In the genomic region with DNA sequence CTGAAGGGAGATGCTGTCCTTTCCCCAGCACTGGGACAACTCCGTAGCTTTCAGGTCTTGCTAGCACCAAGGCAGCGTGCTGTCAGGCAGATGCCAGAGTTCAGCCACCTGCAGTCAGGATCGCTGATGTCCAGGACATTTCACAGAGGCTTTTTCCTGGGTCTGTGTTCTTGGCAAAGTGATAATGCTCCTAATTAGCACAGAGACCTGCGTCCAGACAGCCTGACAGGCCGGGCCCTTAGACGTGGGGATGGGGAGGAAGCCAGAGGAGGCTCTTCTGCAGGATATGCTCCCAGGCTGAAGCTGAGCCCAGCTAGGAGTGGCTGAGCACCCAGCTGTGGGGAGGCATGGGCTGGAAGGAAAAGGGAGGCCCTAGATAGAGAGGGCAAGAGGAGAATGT, we compare ENCODE assay signal across 19 cellular contexts.
DNase-seq lines count a peak whose midpoint lies in the region; ATAC-seq and TF ChIP-seq lines count a peak whose summit lies in the region.
"Had no signal": no experiment of that assay in that cellular context is flagged by ENCODE, and none has a peak within 500 bp of the region (broad histone marks: within the 10 kb centered on the region; RNA-seq: fewer than 3 reads in every experiment).

No MANE protein-coding gene starts in this region.

- peak; percentile 62 for ATAC-seq in Right ventricle myocardium superior (ENCODE audit: poor library complexity)
- ATAC-seq in GM21737 (IDR thresholded peaks at IDR 0.05; ENCODE audit: unreplicated experiment), result no peak
- no peak for ATAC-seq in HG03342 (IDR thresholded peaks at IDR 0.05; ENCODE audit: unreplicated experiment)
- ATAC-seq in left lobe of liver, result no peak
- ATAC-seq: A549, HCT116, Panc1 had no signal

- DNase-seq in Right ventricle myocardium superior (peak; percentile 49), right atrium auricular region (ENCODE audit: low spot score) (no peak), esophagus muscularis mucosa (ENCODE audit: extremely low spot score) (peak; percentile 62), islet precursor cell (peak; percentile 66), left lobe of liver (ENCODE audit: low spot score) (no peak)
- DNase-seq: DMS53, GF-D8, Karpas-422, MV-4-11, NCI-H1694, NCI-H2081, NCI-H2171 treated with DMSO at 0.1 percent for 48 hours, NCI-H524 treated with DMSO at 0.1 percent for 48 hours had no signal

- H3K36me3 ChIP-seq in right atrium auricular region, result no peaks in the 10 kb centered on the region
- H3K36me3 ChIP-seq in esophagus muscularis mucosa, result no peaks in the 10 kb centered on the region
- H3K36me3 ChIP-seq: SJSA1 had no signal

- H3K4me1 ChIP-seq in right atrium auricular region, result peaks cover 0 to 26% of the 10 kb centered on the region in 2 donors
- no peaks in the 10 kb centered on the region for H3K4me1 ChIP-seq in esophagus muscularis mucosa
- H3K4me1 ChIP-seq: A549, SJSA1 had no signal

- H3K27me3 ChIP-seq in right atrium auricular region, result no peaks in the 10 kb centered on the region
- no peaks in the 10 kb centered on the region for H3K27me3 ChIP-seq in esophagus muscularis mucosa

- TF ChIP-seq CTCF in right atrium auricular region (IDR thresholded peaks at IDR 0.05), result no peak
- TF ChIP-seq CTCF in esophagus muscularis mucosa (IDR thresholded peaks at IDR 0.05), result no peak

- WGBS in esophagus muscularis mucosa, result 50% methylated on average over 5 of the region's 6 CpGs

- intact Hi-C loops in Right ventricle myocardium superior (cut with DNase I) (no loop called here), esophagus muscularis mucosa (cut with DNase I) (no loop called here)

- no peak overlapping the region for H3K4me3 ChIP-seq in right atrium auricular region
- no peak overlapping the region for H3K4me3 ChIP-seq in esophagus muscularis mucosa
- H3K4me3 ChIP-seq: A549, SJSA1 had no signal

- no peak for TF ChIP-seq EP300 in esophagus muscularis mucosa (IDR thresholded peaks at IDR 0.05)

- no peaks in the 10 kb centered on the region for H3K9me3 ChIP-seq in right atrium auricular region
- H3K9me3 ChIP-seq in esophagus muscularis mucosa, result no peaks in the 10 kb centered on the region
- H3K9me3 ChIP-seq: A549, SJSA1 had no signal

- TF ChIP-seq POLR2A in esophagus muscularis mucosa (IDR thresholded peaks at IDR 0.05; ENCODE audit: low read depth), result no peak

- H3K27ac ChIP-seq in right atrium auricular region (peak overlapping the region in 1 of 2 donors; percentile 51), esophagus muscularis mucosa (replicated peaks in 1 of 4) (no peak overlapping the region)
- H3K27ac ChIP-seq: A549, SJSA1 had no signal

Comparison
In these comparisons a context has a peak if more than half of its experiments do, and no peak if none do; other contexts are left out.
1. DNase-seq: peak in Right ventricle myocardium superior (single experiment), esophagus muscularis mucosa (single experiment) and islet precursor cell (single experiment); none in right atrium auricular region (single experiment) and left lobe of liver (single experiment).